In genomic region chr11:12141283-12141682, GRCh38 we compare ENCODE assay signal across 13 cellular contexts. TPM values are rescaled to one million over a fixed set of nuclear protein-coding genes. Genes with fewer than 3 reads are reported as not detected.
A peak's percentile ranks its signal among the peaks of the same experiment; 100 is the strongest.
DNase-seq lines count a peak whose midpoint lies in the region; ATAC-seq and TF ChIP-seq lines count a peak whose summit lies in the region.
"Had no signal": no experiment of that assay in that cellular context is flagged by ENCODE, and none has a peak within 500 bp of the region (broad histone marks: within the 10 kb centered on the region; RNA-seq: fewer than 3 reads in every experiment).

No MANE protein-coding gene starts in this region.

- H3K36me3 Mint-ChIP-seq in CD4-positive, CD25-positive, alpha-beta regulatory T cell = no peaks in the 10 kb centered on the region
- H3K36me3 Mint-ChIP-seq in HFFc6 (ENCODE audit: low read depth) = peaks cover 55% of the 10 kb centered on the region
- peaks cover 73% of the 10 kb centered on the region for H3K36me3 Mint-ChIP-seq in activated T-helper 2 cell treated with anti-CD3 and anti-CD28 coated beads, Interferon-gamma antibody, Interleukin-2, Interleukin-4, amounts not matched to agents 10 μg/mL and 5 μg/mL and 100 μg/mL, durations not matched to agents 14 hours and 24 hours and 36 hours (ENCODE audit: low read depth)

- H3K4me1 ChIP-seq in CD4-positive, CD25-positive, alpha-beta regulatory T cell (ENCODE audit: control insufficient read depth, insufficient read depth, low read length, poor library complexity, severe bottlenecking) = peaks cover 27% of the 10 kb centered on the region
- H3K4me1 ChIP-seq in mucosa of rectum (ENCODE audit: control insufficient read depth in 2 of 2, insufficient read depth in 2 of 2, low read length in 2 of 2) = peaks cover 75 to 92% of the 10 kb centered on the region in 2 donors
- H3K4me1 ChIP-seq: psoas muscle had no signal

- H3K36me3 ChIP-seq in CD4-positive, CD25-positive, alpha-beta regulatory T cell (ENCODE audit: control insufficient read depth, insufficient read depth, low read length) = no peaks in the 10 kb centered on the region
- H3K36me3 ChIP-seq in mucosa of rectum (ENCODE audit: control insufficient read depth in 2 of 2, insufficient read depth in 2 of 2, low read length in 2 of 2) = peaks cover 7% of the 10 kb centered on the region in 2 donors

- no peaks in the 10 kb centered on the region for H3K27me3 Mint-ChIP-seq in CD4-positive, CD25-positive, alpha-beta regulatory T cell
- no peaks in the 10 kb centered on the region; the same call in 1 of the 2 replicates for H3K27me3 Mint-ChIP-seq in HFFc6 (ENCODE audit: insufficient read depth)
- no peaks in the 10 kb centered on the region for H3K27me3 Mint-ChIP-seq in activated T-helper 2 cell treated with anti-CD3 and anti-CD28 coated beads, Interferon-gamma antibody, Interleukin-2, Interleukin-4, amounts not matched to agents 10 μg/mL and 5 μg/mL and 100 μg/mL, durations not matched to agents 14 hours and 24 hours and 36 hours (ENCODE audit: low read depth)

- peaks cover 0 to 1% (median 0%) of the 10 kb centered on the region in 7 donors for H3K9me3 Mint-ChIP-seq in CD4-positive, CD25-positive, alpha-beta regulatory T cell
- no peaks in the 10 kb centered on the region for H3K9me3 Mint-ChIP-seq in HFFc6
- H3K9me3 Mint-ChIP-seq in activated T-helper 2 cell treated with anti-CD3 and anti-CD28 coated beads, Interferon-gamma antibody, Interleukin-2, Interleukin-4, amounts not matched to agents 10 μg/mL and 5 μg/mL and 100 μg/mL, durations not matched to agents 14 hours and 24 hours and 36 hours = no peaks in the 10 kb centered on the region

- TF ChIP-seq CTCF in HFFc6 (IDR thresholded peaks at IDR 0.05) = no peak

- H3K9me3 ChIP-seq in CD4-positive, CD25-positive, alpha-beta regulatory T cell (ENCODE audit: control insufficient read depth in 2 of 2, low read length in 2 of 2) = no peaks in the 10 kb centered on the region
- no peaks in the 10 kb centered on the region for H3K9me3 ChIP-seq in mucosa of rectum (ENCODE audit: control insufficient read depth in 2 of 2, low read length in 2 of 2)
- H3K9me3 ChIP-seq: psoas muscle had no signal

- H3K9ac ChIP-seq in mucosa of rectum (ENCODE audit: low read depth in 1 of 2, low read length in 2 of 2) = no peak overlapping the region

- no peaks in the 10 kb centered on the region for H3K27me3 ChIP-seq in CD4-positive, CD25-positive, alpha-beta regulatory T cell (ENCODE audit: control insufficient read depth, insufficient read depth, low read length)
- H3K27me3 ChIP-seq in mucosa of rectum (ENCODE audit: control insufficient read depth in 2 of 2, insufficient read depth in 2 of 2, low read length in 2 of 2) = no peaks in the 10 kb centered on the region

- H3K4me3 ChIP-seq in CD4-positive, CD25-positive, alpha-beta regulatory T cell (ENCODE audit: low read depth, low read length) = no peak overlapping the region
- H3K4me3 ChIP-seq in mucosa of rectum (ENCODE audit: low read length in 2 of 2) = no peak overlapping the region
- H3K4me3 ChIP-seq: psoas muscle had no signal

- H3K27ac Mint-ChIP-seq in CD4-positive, CD25-positive, alpha-beta regulatory T cell = peak overlapping the region; percentile 9 to 70 (median 61)
- peak overlapping the region; percentile 98 for H3K27ac Mint-ChIP-seq in HFFc6
- peak overlapping the region; percentile 82 for H3K27ac Mint-ChIP-seq in activated T-helper 2 cell treated with anti-CD3 and anti-CD28 coated beads, Interferon-gamma antibody, Interleukin-2, Interleukin-4, amounts not matched to agents 10 μg/mL and 5 μg/mL and 100 μg/mL, durations not matched to agents 14 hours and 24 hours and 36 hours
- H3K27ac Mint-ChIP-seq: B cell had no signal

- intact Hi-C loops in activated T-helper 2 cell treated with anti-CD3 and anti-CD28 coated beads, Interferon-gamma antibody, Interleukin-2, Interleukin-4, amounts not matched to agents 10 μg/mL and 5 μg/mL and 100 μg/mL, durations not matched to agents 14 hours and 24 hours and 36 hours (cut with micrococcal nuclease) = no loop called here

- H3K4me3 Mint-ChIP-seq in CD4-positive, CD25-positive, alpha-beta regulatory T cell = peak overlapping the region in 1 of 4 donors; percentile 39
- H3K4me3 Mint-ChIP-seq in HFFc6 = no peak overlapping the region
- H3K4me3 Mint-ChIP-seq in activated T-helper 2 cell treated with anti-CD3 and anti-CD28 coated beads, Interferon-gamma antibody, Interleukin-2, Interleukin-4, amounts not matched to agents 10 μg/mL and 5 μg/mL and 100 μg/mL, durations not matched to agents 14 hours and 24 hours and 36 hours (ENCODE audit: low read depth) = no peak overlapping the region
- H3K4me3 Mint-ChIP-seq: B cell had no signal

- H3K4me1 Mint-ChIP-seq in CD4-positive, CD25-positive, alpha-beta regulatory T cell = peaks cover 25 to 49% (median 37%) of the 10 kb centered on the region in 4 donors
- H3K4me1 Mint-ChIP-seq in HFFc6 (ENCODE audit: low read depth) = peaks cover 78% of the 10 kb centered on the region
- H3K4me1 Mint-ChIP-seq in activated T-helper 2 cell treated with anti-CD3 and anti-CD28 coated beads, Interferon-gamma antibody, Interleukin-2, Interleukin-4, amounts not matched to agents 10 μg/mL and 5 μg/mL and 100 μg/mL, durations not matched to agents 14 hours and 24 hours and 36 hours (ENCODE audit: low read depth) = peaks cover 77% of the 10 kb centered on the region
- H3K4me1 Mint-ChIP-seq: B cell had no signal

- no peak overlapping the region for H3K27ac ChIP-seq in CD4-positive, CD25-positive, alpha-beta regulatory T cell (ENCODE audit: insufficient read depth, low read length, poor library complexity, severe bottlenecking)
- peak overlapping the region; percentile 85 to 91 for H3K27ac ChIP-seq in mucosa of rectum (ENCODE audit: low read depth in 2 of 2, low read length in 2 of 2)
- H3K27ac ChIP-seq: psoas muscle had no signal

- ATAC-seq in CD4-positive, CD25-positive, alpha-beta regulatory T cell (ENCODE audit: low read depth in 2 of 2) = peak in 1 of 2 donors; percentile 31
- no peak for ATAC-seq in HG02571 (IDR thresholded peaks at IDR 0.05; ENCODE audit: unreplicated experiment)
- ATAC-seq in HG03432 (IDR thresholded peaks at IDR 0.05; ENCODE audit: unreplicated experiment) = no peak
- no peak for ATAC-seq in HG02759 (IDR thresholded peaks at IDR 0.05; ENCODE audit: unreplicated experiment)
- ATAC-seq: psoas muscle had no signal

- DNase-seq in CD4-positive, CD25-positive, alpha-beta regulatory T cell = peak in 1 of 3 donors; percentile 54
- no peak for DNase-seq in HFFc6
- DNase-seq in activated T-helper 2 cell treated with anti-CD3 and anti-CD28 coated beads, Interferon-gamma antibody, Interleukin-2, Interleukin-4, amounts not matched to agents 10 μg/mL and 5 μg/mL and 100 μg/mL, durations not matched to agents 14 hours and 24 hours and 36 hours (ENCODE audit: low spot score) = no peak
- DNase-seq in stimulated activated CD4-positive, alpha-beta T cell treated with anti-CD3 and anti-CD28 coated beads, Interleukin-2, amount 100 ng/mL, for 24 hours = no peak
- DNase-seq: activated CD4-positive, CD25-positive, alpha-beta regulatory T cell treated with anti-CD3 and anti-CD28 coated beads, Interleukin-2, amount 50 U/mL, for 72 hours; EL; MV-4-11; psoas muscle had no signal

RNA-seq across cellular contexts. Expression of gene MICAL2, which starts 30.9 kb away (rescaled TPM):
- total RNA-seq in CD4-positive, CD25-positive, alpha-beta regulatory T cell = 67.5 TPM
- 10 to 100 TPM; 15.9 to 39.0 (median 22.9) TPM for polyA plus RNA-seq in CD4-positive, CD25-positive, alpha-beta regulatory T cell
- 100 to 1,000 TPM; 199 to 252 (median 233) TPM for total RNA-seq in HFFc6 (2021; fragmentation: NEBNext Ultra II Directional; extraction: Animal tissue kit (Norgen Biotek cat#: 25700))
- total RNA-seq in activated T-helper 2 cell treated with anti-CD3 and anti-CD28 coated beads, Interferon-gamma antibody, Interleukin-2, Interleukin-4, amounts not matched to agents 10 μg/mL and 5 μg/mL and 100 μg/mL, durations not matched to agents 14 hours and 24 hours and 36 hours = 736 TPM in 2 replicates
